In the genomic region with DNA sequence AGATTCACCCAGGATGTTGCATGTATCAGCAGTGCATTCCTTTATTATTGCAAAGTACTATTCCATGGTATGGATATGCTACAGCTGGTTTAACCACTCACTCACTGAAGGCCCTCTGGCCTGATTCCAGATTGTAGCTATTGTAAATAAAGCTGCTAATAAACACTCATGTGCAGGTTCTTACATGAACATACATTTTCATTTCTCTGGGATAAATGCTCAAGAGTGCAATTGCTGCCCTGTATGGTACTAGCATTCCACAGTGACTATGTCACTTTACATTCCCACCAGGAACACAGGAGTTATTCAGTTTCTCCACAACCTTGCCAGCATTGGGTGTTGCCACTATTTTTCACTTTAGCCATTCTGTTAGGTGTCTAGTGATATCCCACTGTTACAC, we compare ENCODE assay signal across 21 cellular contexts.
DNase-seq lines count a peak whose midpoint lies in the region; ATAC-seq and TF ChIP-seq lines count a peak whose summit lies in the region.
"Had no signal": no experiment of that assay in that cellular context is flagged by ENCODE, and none has a peak within 500 bp of the region (broad histone marks: within the 10 kb centered on the region; RNA-seq: fewer than 3 reads in every experiment).

No MANE protein-coding gene starts in this region.

- H3K36me3 ChIP-seq in RWPE2 (ENCODE audit: low read depth), result no peaks in the 10 kb centered on the region
- H3K36me3 ChIP-seq: right lobe of liver, thoracic aorta, WERI-Rb-1 had no signal

- no peaks in the 10 kb centered on the region for H3K4me1 Mint-ChIP-seq in natural killer cell
- H3K4me1 Mint-ChIP-seq: GM23338; memory B cell; stimulated activated effector memory CD8-positive, alpha-beta T cell treated with anti-CD3 and anti-CD28 coated beads, Interleukin-12 subunit alpha, Interleukin-12 subunit beta, amount 100 ng/mL, for 72 hours had no signal

- no peaks in the 10 kb centered on the region for H3K36me3 Mint-ChIP-seq in natural killer cell
- H3K36me3 Mint-ChIP-seq: CD8-positive, alpha-beta T cell; memory B cell; stimulated activated effector memory CD8-positive, alpha-beta T cell treated with anti-CD3 and anti-CD28 coated beads, Interleukin-12 subunit alpha, Interleukin-12 subunit beta, amount 100 ng/mL, for 72 hours had no signal

- intact Hi-C loops in natural killer cell (cut with micrococcal nuclease), result no loop called here

- H3K27ac ChIP-seq in RWPE2 (ENCODE audit: poor library complexity, severe bottlenecking), result peak overlapping the region; percentile 57
- H3K27ac ChIP-seq: right lobe of liver, thoracic aorta, WERI-Rb-1 had no signal

- peaks cover 2 to 6% of the 10 kb centered on the region in 2 donors for H3K27me3 Mint-ChIP-seq in natural killer cell (ENCODE audit: low read depth in 2 of 2)

- peak; percentile 73 for ATAC-seq in RWPE2 (ENCODE audit: low read depth)
- ATAC-seq in esophagus mucosa, result peak; percentile 59
- no peak for ATAC-seq in HG02870 (IDR thresholded peaks at IDR 0.05; ENCODE audit: unreplicated experiment)
- ATAC-seq in natural killer cell, result no peak
- ATAC-seq in GM21390 (IDR thresholded peaks at IDR 0.05; ENCODE audit: unreplicated experiment), result no peak
- ATAC-seq: CD8-positive, alpha-beta T cell; GM23338; right lobe of liver; stimulated activated effector memory CD8-positive, alpha-beta T cell treated with anti-CD3 and anti-CD28 coated beads, Interleukin-12 subunit alpha, Interleukin-12 subunit beta, amount 100 ng/mL, for 72 hours had no signal

- H3K4me3 ChIP-seq in RWPE2 (ENCODE audit: severe bottlenecking), result no peak overlapping the region
- H3K4me3 ChIP-seq: GM23338, right lobe of liver, thoracic aorta had no signal

- no peak overlapping the region for H3K4me3 Mint-ChIP-seq in natural killer cell
- H3K4me3 Mint-ChIP-seq: CD8-positive, alpha-beta T cell; endodermal cell; GM23338; memory B cell; stimulated activated effector memory CD8-positive, alpha-beta T cell treated with anti-CD3 and anti-CD28 coated beads, Interleukin-12 subunit alpha, Interleukin-12 subunit beta, amount 100 ng/mL, for 72 hours had no signal

- peaks cover 0 to 3% of the 10 kb centered on the region in 2 donors for H3K9me3 Mint-ChIP-seq in natural killer cell
- H3K9me3 Mint-ChIP-seq: CD8-positive, alpha-beta T cell had no signal

- TF ChIP-seq CTCF in RWPE2 (IDR thresholded peaks at IDR 0.05; ENCODE audit: poor library complexity, severe bottlenecking) (no peak), natural killer cell (IDR thresholded peaks at IDR 0.05) (no peak)

- DNase-seq in EH (ENCODE audit: low read depth) (peak; percentile 64), LHCN-M2 (ENCODE audit: low read depth) (peak; percentile 19), RWPE2 (ENCODE audit: low spot score) (no peak), natural killer cell (no peak)
- DNase-seq in effector CD8-positive, alpha-beta T cell (lab: John Stamatoyannopoulos, UW), result no peak
- DNase-seq: activated gamma-delta T cell treated with Interleukin-2 at 50 U/mL for 16 hours; amygdala; CD8-positive, alpha-beta T cell; endodermal cell; hypothalamus; NCI-H146; NCI-H526; right lobe of liver; WERI-Rb-1 had no signal

- H3K27me3 ChIP-seq in RWPE2 (ENCODE audit: insufficient read depth, poor library complexity, severe bottlenecking), result no peaks in the 10 kb centered on the region
- H3K27me3 ChIP-seq: right lobe of liver had no signal

- H3K9me3 ChIP-seq in RWPE2 (ENCODE audit: severe bottlenecking), result no peaks in the 10 kb centered on the region
- H3K9me3 ChIP-seq: right lobe of liver, thoracic aorta had no signal

- H3K4me1 ChIP-seq in RWPE2 (ENCODE audit: insufficient read depth, poor library complexity, severe bottlenecking), result peaks cover 22% of the 10 kb centered on the region
- H3K4me1 ChIP-seq: right lobe of liver had no signal

- no peak overlapping the region for H3K27ac Mint-ChIP-seq in natural killer cell
- H3K27ac Mint-ChIP-seq: CD8-positive, alpha-beta T cell; endodermal cell; GM23338; memory B cell; stimulated activated effector memory CD8-positive, alpha-beta T cell treated with anti-CD3 and anti-CD28 coated beads, Interleukin-12 subunit alpha, Interleukin-12 subunit beta, amount 100 ng/mL, for 72 hours had no signal

Comparison
In these comparisons a context has a peak if more than half of its experiments do, and no peak if none do; other contexts are left out.
1. DNase-seq: peak in EH (single experiment) and LHCN-M2 (single experiment); none in RWPE2 (single experiment), effector CD8-positive, alpha-beta T cell (single experiment) and natural killer cell (single experiment).
2. ATAC-seq: peak in RWPE2 (single experiment) and esophagus mucosa (single experiment); none in HG02870 (single experiment), natural killer cell (0 of 3) and GM21390 (single experiment).